In the genomic region with DNA sequence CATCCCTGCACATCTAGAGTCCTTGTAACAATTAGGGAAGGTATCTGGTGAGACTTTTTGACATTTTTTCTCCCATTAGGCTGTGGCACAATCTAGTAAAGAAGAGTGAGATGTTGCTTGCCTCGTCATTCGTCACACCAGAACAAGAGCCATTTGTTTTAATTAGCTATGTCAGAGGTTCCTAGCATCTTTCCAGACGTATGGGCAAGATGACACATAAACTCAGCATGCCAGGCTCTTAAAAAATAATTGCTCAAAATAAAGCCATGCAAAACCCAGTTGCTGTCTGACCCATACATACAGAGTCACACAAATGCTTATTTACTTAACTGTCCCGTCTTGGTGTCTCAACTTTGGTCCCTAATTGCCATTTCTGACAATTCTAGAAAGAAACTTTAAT, we compare ENCODE assay signal across 21 cellular contexts.
DNase-seq lines count a peak whose midpoint lies in the region; ATAC-seq and TF ChIP-seq lines count a peak whose summit lies in the region.
"Had no signal": no experiment of that assay in that cellular context is flagged by ENCODE, and none has a peak within 500 bp of the region (broad histone marks: within the 10 kb centered on the region; RNA-seq: fewer than 3 reads in every experiment).

No MANE protein-coding gene starts in this region.

- no peaks in the 10 kb centered on the region for H4K20me1 ChIP-seq in neural cell (ENCODE audit: insufficient read depth)
- H4K20me1 ChIP-seq: BLaER1 treated with 17β-estradiol and CSF1 and Interleukin-3, amounts not matched to agents 10 nM and 100 nM had no signal

- H3K4me2 ChIP-seq in neural cell (ENCODE audit: low read length), result peak overlapping the region; percentile 23

- TF ChIP-seq CTCF in HFFc6 (IDR thresholded peaks at IDR 0.05) (no peak), neural cell (IDR thresholded peaks at IDR 0.05; ENCODE audit: poor library complexity, severe bottlenecking) (no peak)

- no peaks in the 10 kb centered on the region for H3K79me2 ChIP-seq in neural cell (replicated peaks; ENCODE audit: insufficient read depth, low read length)

- no peak for TF ChIP-seq EP300 in neural cell (conservative IDR thresholded peaks at IDR 0.05; ENCODE audit: poor library complexity, severe bottlenecking)

- intact Hi-C loops in head of caudate nucleus (cut with DNase I), result no loop called here

- TF ChIP-seq RAD21 in neural cell (conservative IDR thresholded peaks at IDR 0.05), result no peak

- no peaks in the 10 kb centered on the region for H3K9me3 ChIP-seq in neural cell (ENCODE audit: low read length)
- H3K9me3 ChIP-seq: BLaER1 treated with 17β-estradiol and CSF1 and Interleukin-3, amounts not matched to agents 10 nM and 100 nM had no signal

- no peak overlapping the region for H3K9ac ChIP-seq in neural cell (ENCODE audit: low read length)
- H3K9ac ChIP-seq: BLaER1 treated with 17β-estradiol and CSF1 and Interleukin-3, amounts not matched to agents 10 nM and 100 nM had no signal

- H3K4me3 ChIP-seq in neural cell (ENCODE audit: low read length), result no peak overlapping the region
- no peak overlapping the region for H3K4me3 ChIP-seq in H7 (ENCODE audit: insufficient read depth, low read depth, low read length)
- H3K4me3 ChIP-seq: BLaER1 treated with 17β-estradiol and CSF1 and Interleukin-3, amounts not matched to agents 10 nM and 100 nM had no signal

- H2AFZ ChIP-seq in neural cell (ENCODE audit: low read depth, low read length), result no peak overlapping the region

- H3K27ac ChIP-seq in neural cell (ENCODE audit: low read length), result no peak overlapping the region
- H3K27ac ChIP-seq: BLaER1 treated with 17β-estradiol and CSF1 and Interleukin-3, amounts not matched to agents 10 nM and 100 nM had no signal

- no peaks in the 10 kb centered on the region for H3K36me3 Mint-ChIP-seq in HFFc6 (ENCODE audit: low read depth)
- H3K36me3 Mint-ChIP-seq: CD8-positive, alpha-beta T cell; IgD-negative memory B cell had no signal

- H3K4me3 Mint-ChIP-seq in HFFc6, result no peak overlapping the region
- H3K4me3 Mint-ChIP-seq: B cell; CD8-positive, alpha-beta T cell; H9; IgD-negative memory B cell had no signal

- peaks cover 42% of the 10 kb centered on the region for H3K4me1 Mint-ChIP-seq in HFFc6 (ENCODE audit: low read depth)
- H3K4me1 Mint-ChIP-seq: B cell, IgD-negative memory B cell had no signal

- no peak overlapping the region for H3K27ac Mint-ChIP-seq in HFFc6
- H3K27ac Mint-ChIP-seq: B cell; CD8-positive, alpha-beta T cell; H9; IgD-negative memory B cell had no signal

- peaks cover 6% of the 10 kb centered on the region for H3F3A ChIP-seq in neural cell (ENCODE audit: insufficient read depth, low read length, poor library complexity, severe bottlenecking)

- peak; percentile 14 for DNase-seq in AG08395 (ENCODE audit: low spot score)
- DNase-seq in EH (ENCODE audit: low read depth), result peak; percentile 74
- DNase-seq in HFFc6, result peak; percentile 6
- no peak for DNase-seq in head of caudate nucleus
- DNase-seq in stimulated activated CD4-positive, alpha-beta T cell treated with anti-CD3 and anti-CD28 coated beads, Interleukin-4, amount 100 ng/mL, for 1 hour, result no peak
- no peak for DNase-seq in H7
- DNase-seq: ACHN; CD8-positive, alpha-beta T cell; DMS 273 treated with DMSO at 0.1 percent for 48 hours; DMS53; DND-41; GOT3; H9; Karpas-422; KBM-7 had no signal

- ATAC-seq in HG03520 (IDR thresholded peaks at IDR 0.05; ENCODE audit: unreplicated experiment), result no peak
- ATAC-seq: CD8-positive, alpha-beta T cell; HepG2 had no signal

- H3K36me3 ChIP-seq in neural cell (ENCODE audit: insufficient read depth, low read length), result no peaks in the 10 kb centered on the region
- H3K36me3 ChIP-seq in H7 (replicated peaks; ENCODE audit: control insufficient read depth, insufficient read depth, low read length), result no peaks in the 10 kb centered on the region
- H3K36me3 ChIP-seq: BLaER1 treated with 17β-estradiol and CSF1 and Interleukin-3, amounts not matched to agents 10 nM and 100 nM had no signal

- no peaks in the 10 kb centered on the region for H3K9me2 ChIP-seq in neural cell (ENCODE audit: insufficient read depth, low read length)

- H3K27me3 Mint-ChIP-seq in HFFc6 (ENCODE audit: insufficient read depth), result no peaks in the 10 kb centered on the region
- H3K27me3 Mint-ChIP-seq: B cell had no signal

- no peaks in the 10 kb centered on the region for H3K27me3 ChIP-seq in neural cell (ENCODE audit: insufficient read depth, low read depth, low read length)
- H3K27me3 ChIP-seq in H7 (ENCODE audit: control insufficient read depth, insufficient read depth, low read length), result no peaks in the 10 kb centered on the region
- H3K27me3 ChIP-seq: BLaER1 treated with 17β-estradiol and CSF1 and Interleukin-3, amounts not matched to agents 10 nM and 100 nM had no signal

- H3K9me3 Mint-ChIP-seq in HFFc6, result no peaks in the 10 kb centered on the region
- H3K9me3 Mint-ChIP-seq: CD8-positive, alpha-beta T cell; H9 had no signal

TF ChIP-seq in neural cell, 6 proteins besides CTCF, POLR2A, EP300 and RAD21:
- TF ChIP-seq TAF1 (IDR thresholded peaks at IDR 0.05; ENCODE audit: low read depth) (no peak), EZH2 (IDR thresholded peaks at IDR 0.05; ENCODE audit: borderline replicate concordance, insufficient read depth, low read length, poor library complexity, severe bottlenecking) (no peak), POLR2AphosphoS5 (IDR thresholded peaks at IDR 0.05) (no peak), MXI1 (conservative IDR thresholded peaks at IDR 0.05; ENCODE audit: poor library complexity, severe bottlenecking) (no peak), SMC3 (conservative IDR thresholded peaks at IDR 0.05; ENCODE audit: poor library complexity) (no peak)
- TF ChIP-seq, protein P1, sequence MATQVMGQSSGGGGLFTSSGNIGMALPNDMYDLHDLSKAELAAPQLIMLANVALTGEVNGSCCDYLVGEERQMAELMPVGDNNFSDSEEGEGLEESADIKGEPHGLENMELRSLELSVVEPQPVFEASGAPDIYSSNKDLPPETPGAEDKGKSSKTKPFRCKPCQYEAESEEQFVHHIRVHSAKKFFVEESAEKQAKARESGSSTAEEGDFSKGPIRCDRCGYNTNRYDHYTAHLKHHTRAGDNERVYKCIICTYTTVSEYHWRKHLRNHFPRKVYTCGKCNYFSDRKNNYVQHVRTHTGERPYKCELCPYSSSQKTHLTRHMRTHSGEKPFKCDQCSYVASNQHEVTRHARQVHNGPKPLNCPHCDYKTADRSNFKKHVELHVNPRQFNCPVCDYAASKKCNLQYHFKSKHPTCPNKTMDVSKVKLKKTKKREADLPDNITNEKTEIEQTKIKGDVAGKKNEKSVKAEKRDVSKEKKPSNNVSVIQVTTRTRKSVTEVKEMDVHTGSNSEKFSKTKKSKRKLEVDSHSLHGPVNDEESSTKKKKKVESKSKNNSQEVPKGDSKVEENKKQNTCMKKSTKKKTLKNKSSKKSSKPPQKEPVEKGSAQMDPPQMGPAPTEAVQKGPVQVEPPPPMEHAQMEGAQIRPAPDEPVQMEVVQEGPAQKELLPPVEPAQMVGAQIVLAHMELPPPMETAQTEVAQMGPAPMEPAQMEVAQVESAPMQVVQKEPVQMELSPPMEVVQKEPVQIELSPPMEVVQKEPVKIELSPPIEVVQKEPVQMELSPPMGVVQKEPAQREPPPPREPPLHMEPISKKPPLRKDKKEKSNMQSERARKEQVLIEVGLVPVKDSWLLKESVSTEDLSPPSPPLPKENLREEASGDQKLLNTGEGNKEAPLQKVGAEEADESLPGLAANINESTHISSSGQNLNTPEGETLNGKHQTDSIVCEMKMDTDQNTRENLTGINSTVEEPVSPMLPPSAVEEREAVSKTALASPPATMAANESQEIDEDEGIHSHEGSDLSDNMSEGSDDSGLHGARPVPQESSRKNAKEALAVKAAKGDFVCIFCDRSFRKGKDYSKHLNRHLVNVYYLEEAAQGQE (IDR thresholded peaks at IDR 0.05; ENCODE audit: borderline replicate concordance), result no peak

Comparison
In these comparisons a context has a peak if more than half of its experiments do, and no peak if none do; other contexts are left out.
1. DNase-seq: peak in AG08395 (single experiment), EH (single experiment) and HFFc6 (single experiment); none in head of caudate nucleus (0 of 42), stimulated activated CD4-positive, alpha-beta T cell treated with anti-CD3 and anti-CD28 coated beads, Interleukin-4, amount 100 ng/mL, for 1 hour (single experiment) and H7 (single experiment).